1 cellular context compared by ENCODE assay signal in the genomic region with DNA sequence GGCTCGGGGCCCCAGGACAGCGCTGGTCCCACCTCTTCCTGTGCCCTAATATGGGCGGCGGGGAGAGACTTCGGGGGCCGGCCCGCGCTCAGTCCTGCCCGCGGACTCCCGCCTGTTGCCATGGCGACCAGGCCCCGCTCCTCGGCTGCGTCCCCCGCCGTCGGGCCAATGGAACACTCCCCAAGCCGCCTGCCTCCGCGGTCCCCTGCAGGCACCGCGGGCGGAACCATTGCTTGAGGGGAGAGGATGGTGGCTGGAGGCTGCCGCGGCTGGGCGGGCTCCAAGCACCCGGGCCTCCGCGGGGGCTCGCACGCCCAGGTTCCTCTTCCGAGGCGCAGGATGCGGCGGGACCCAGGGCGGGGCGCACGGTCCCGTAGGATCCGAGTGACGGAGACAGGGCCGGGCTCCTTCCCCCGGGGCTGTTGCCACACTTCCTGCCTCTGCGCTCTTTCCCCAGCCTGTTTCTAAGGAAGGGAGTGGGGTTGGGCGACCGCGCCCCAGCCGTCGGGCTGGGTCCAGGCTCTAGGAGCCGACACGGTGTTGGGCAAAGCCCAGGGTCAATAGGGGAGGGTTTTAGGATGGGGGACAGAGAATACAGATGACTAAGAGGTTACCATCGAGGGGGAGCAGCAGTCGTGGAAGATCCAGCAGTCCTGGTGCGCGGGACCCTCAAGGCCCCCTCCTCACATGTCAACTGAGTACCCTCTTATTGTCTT.
TF ChIP-seq lines count a peak whose summit lies in the region.

No MANE protein-coding gene starts in this region.

TF ChIP-seq in HEK293, 187 proteins besides CTCF, POLR2A, EP300 and RAD21 (continued from another document and continues in another):
- TF ChIP-seq, protein P1, sequence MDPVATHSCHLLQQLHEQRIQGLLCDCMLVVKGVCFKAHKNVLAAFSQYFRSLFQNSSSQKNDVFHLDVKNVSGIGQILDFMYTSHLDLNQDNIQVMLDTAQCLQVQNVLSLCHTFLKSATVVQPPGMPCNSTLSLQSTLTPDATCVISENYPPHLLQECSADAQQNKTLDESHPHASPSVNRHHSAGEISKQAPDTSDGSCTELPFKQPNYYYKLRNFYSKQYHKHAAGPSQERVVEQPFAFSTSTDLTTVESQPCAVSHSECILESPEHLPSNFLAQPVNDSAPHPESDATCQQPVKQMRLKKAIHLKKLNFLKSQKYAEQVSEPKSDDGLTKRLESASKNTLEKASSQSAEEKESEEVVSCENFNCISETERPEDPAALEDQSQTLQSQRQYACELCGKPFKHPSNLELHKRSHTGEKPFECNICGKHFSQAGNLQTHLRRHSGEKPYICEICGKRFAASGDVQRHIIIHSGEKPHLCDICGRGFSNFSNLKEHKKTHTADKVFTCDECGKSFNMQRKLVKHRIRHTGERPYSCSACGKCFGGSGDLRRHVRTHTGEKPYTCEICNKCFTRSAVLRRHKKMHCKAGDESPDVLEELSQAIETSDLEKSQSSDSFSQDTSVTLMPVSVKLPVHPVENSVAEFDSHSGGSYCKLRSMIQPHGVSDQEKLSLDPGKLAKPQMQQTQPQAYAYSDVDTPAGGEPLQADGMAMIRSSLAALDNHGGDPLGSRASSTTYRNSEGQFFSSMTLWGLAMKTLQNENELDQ (tag by site-specific recombination; IDR thresholded peaks at IDR 0.05; ENCODE audit: low read depth), result no peak
- TF ChIP-seq ZNF48 (tag by site-specific recombination; IDR thresholded peaks at IDR 0.05) (no peak), ZXDB (tag by site-specific recombination; IDR thresholded peaks at IDR 0.05) (peak; percentile 78), BCL11A (tag by site-specific recombination; IDR thresholded peaks at IDR 0.05; ENCODE audit: low read depth) (0 out of 2 replicates have a peak, but pooled peaks have one; percentile 5), SCRT2 (tag by site-specific recombination; IDR thresholded peaks at IDR 0.05) (peak; percentile 69), ZNF292 (tag by site-specific recombination; IDR thresholded peaks at IDR 0.05; ENCODE audit: borderline replicate concordance, low read depth) (no peak), TCF7L2 (IDR thresholded peaks at IDR 0.05; ENCODE audit: borderline replicate concordance, low read depth, low read length) (no peak), ZBTB21 (tag by site-specific recombination; IDR thresholded peaks at IDR 0.05) (0 out of 2 replicates have a peak, but pooled peaks have one; percentile 10), ZNF692 (tag by site-specific recombination; IDR thresholded peaks at IDR 0.05) (peak; percentile 83), ZSCAN23 (tag by site-specific recombination; IDR thresholded peaks at IDR 0.05) (0 out of 2 replicates have a peak, but pooled peaks have one; percentile 29), ZNF354C (tag by site-specific recombination; IDR thresholded peaks at IDR 0.05; ENCODE audit: borderline replicate concordance, low read depth) (no peak), ZNF423 (tag by site-specific recombination; IDR thresholded peaks at IDR 0.05) (peak; percentile 36; the same call in 1 of the 2 replicates), KLF1 (tag by site-specific recombination; IDR thresholded peaks at IDR 0.05) (peak; percentile 90), BCL6B (tag by site-specific recombination; IDR thresholded peaks at IDR 0.05) (no peak), HIC1 (tag by site-specific recombination; IDR thresholded peaks at IDR 0.05) (peak; percentile 62; the same call in 1 of the 2 replicates), MZF1 (tag by site-specific recombination; IDR thresholded peaks at IDR 0.05; ENCODE audit: borderline replicate concordance) (no peak), ZNF623 (tag by site-specific recombination; IDR thresholded peaks at IDR 0.05) (no peak; the same call in 1 of the 2 replicates), INSM2 (tag by site-specific recombination; IDR thresholded peaks at IDR 0.05) (peak; percentile 83; the same call in 1 of the 2 replicates), KLF17 (tag by site-specific recombination; IDR thresholded peaks at IDR 0.05) (peak; percentile 95), ZNF610 (tag by site-specific recombination; IDR thresholded peaks at IDR 0.05; ENCODE audit: borderline replicate concordance) (0 out of 2 replicates have a peak, but pooled peaks have one; percentile 42), SCRT1 (tag by site-specific recombination; IDR thresholded peaks at IDR 0.05; ENCODE audit: borderline replicate concordance) (no peak), ZEB2 (tag by site-specific recombination; IDR thresholded peaks at IDR 0.05) (peak; percentile 93), OSR2 (tag by site-specific recombination; IDR thresholded peaks at IDR 0.05) (peak; percentile 66), ZNF621 (tag by site-specific recombination; IDR thresholded peaks at IDR 0.05) (no peak), ZNF837 (tag by site-specific recombination; IDR thresholded peaks at IDR 0.05) (no peak), YY1 (tag by site-specific recombination; IDR thresholded peaks at IDR 0.05) (0 out of 2 replicates have a peak, but pooled peaks have one; percentile 49), EGR2 (tag by site-specific recombination; IDR thresholded peaks at IDR 0.05; ENCODE audit: low read depth) (peak; percentile 86), ZNF558 (tag by site-specific recombination; IDR thresholded peaks at IDR 0.05) (no peak), ZNF138 (tag by site-specific recombination; IDR thresholded peaks at IDR 0.05; ENCODE audit: borderline replicate concordance) (no peak), YY2 (tag by site-specific recombination; IDR thresholded peaks at IDR 0.05) (0 out of 2 replicates have a peak, but pooled peaks have one; percentile 52), KLF8 (tag by site-specific recombination; IDR thresholded peaks at IDR 0.05) (peak; percentile 92), ZSCAN30 (tag by site-specific recombination; IDR thresholded peaks at IDR 0.05) (peak; percentile 94), ZNF155 (tag by site-specific recombination; IDR thresholded peaks at IDR 0.05) (no peak), SP3 (tag by site-specific recombination; IDR thresholded peaks at IDR 0.05) (peak; percentile 88), GLIS2 (tag by site-specific recombination; IDR thresholded peaks at IDR 0.05) (peak; percentile 94), ZNF843 (tag by site-specific recombination; IDR thresholded peaks at IDR 0.05) (peak; percentile 54; the same call in 1 of the 2 replicates), WT1 (tag by site-specific recombination; IDR thresholded peaks at IDR 0.05) (peak; percentile 71), ZNF10 (tag by site-specific recombination; IDR thresholded peaks at IDR 0.05) (peak; percentile 46; the same call in 1 of the 2 replicates)
- TF ChIP-seq, protein P2, sequence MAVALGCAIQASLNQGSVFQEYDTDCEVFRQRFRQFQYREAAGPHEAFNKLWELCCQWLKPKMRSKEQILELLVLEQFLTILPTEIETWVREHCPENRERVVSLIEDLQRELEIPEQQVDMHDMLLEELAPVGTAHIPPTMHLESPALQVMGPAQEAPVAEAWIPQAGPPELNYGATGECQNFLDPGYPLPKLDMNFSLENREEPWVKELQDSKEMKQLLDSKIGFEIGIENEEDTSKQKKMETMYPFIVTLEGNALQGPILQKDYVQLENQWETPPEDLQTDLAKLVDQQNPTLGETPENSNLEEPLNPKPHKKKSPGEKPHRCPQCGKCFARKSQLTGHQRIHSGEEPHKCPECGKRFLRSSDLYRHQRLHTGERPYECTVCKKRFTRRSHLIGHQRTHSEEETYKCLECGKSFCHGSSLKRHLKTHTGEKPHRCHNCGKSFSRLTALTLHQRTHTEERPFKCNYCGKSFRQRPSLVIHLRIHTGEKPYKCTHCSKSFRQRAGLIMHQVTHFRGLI (tag by site-specific recombination; IDR thresholded peaks at IDR 0.05), result peak; percentile 95
- TF ChIP-seq, protein P3, sequence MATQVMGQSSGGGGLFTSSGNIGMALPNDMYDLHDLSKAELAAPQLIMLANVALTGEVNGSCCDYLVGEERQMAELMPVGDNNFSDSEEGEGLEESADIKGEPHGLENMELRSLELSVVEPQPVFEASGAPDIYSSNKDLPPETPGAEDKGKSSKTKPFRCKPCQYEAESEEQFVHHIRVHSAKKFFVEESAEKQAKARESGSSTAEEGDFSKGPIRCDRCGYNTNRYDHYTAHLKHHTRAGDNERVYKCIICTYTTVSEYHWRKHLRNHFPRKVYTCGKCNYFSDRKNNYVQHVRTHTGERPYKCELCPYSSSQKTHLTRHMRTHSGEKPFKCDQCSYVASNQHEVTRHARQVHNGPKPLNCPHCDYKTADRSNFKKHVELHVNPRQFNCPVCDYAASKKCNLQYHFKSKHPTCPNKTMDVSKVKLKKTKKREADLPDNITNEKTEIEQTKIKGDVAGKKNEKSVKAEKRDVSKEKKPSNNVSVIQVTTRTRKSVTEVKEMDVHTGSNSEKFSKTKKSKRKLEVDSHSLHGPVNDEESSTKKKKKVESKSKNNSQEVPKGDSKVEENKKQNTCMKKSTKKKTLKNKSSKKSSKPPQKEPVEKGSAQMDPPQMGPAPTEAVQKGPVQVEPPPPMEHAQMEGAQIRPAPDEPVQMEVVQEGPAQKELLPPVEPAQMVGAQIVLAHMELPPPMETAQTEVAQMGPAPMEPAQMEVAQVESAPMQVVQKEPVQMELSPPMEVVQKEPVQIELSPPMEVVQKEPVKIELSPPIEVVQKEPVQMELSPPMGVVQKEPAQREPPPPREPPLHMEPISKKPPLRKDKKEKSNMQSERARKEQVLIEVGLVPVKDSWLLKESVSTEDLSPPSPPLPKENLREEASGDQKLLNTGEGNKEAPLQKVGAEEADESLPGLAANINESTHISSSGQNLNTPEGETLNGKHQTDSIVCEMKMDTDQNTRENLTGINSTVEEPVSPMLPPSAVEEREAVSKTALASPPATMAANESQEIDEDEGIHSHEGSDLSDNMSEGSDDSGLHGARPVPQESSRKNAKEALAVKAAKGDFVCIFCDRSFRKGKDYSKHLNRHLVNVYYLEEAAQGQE (tag by site-specific recombination; IDR thresholded peaks at IDR 0.05), result no peak; the same call in 1 of the 2 replicates
- TF ChIP-seq, protein P4, sequence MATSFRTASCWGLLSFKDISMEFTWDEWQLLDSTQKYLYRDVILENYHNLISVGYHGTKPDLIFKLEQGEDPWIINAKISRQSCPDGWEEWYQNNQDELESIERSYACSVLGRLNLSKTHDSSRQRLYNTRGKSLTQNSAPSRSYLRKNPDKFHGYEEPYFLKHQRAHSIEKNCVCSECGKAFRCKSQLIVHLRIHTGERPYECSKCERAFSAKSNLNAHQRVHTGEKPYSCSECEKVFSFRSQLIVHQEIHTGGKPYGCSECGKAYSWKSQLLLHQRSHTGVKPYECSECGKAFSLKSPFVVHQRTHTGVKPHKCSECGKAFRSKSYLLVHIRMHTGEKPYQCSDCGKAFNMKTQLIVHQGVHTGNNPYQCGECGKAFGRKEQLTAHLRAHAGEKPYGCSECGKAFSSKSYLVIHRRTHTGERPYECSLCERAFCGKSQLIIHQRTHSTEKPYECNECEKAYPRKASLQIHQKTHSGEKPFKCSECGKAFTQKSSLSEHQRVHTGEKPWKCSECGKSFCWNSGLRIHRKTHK (tag by site-specific recombination; IDR thresholded peaks at IDR 0.05), result no peak
